26 cellular contexts compared by ENCODE assay signal in the genomic region with DNA sequence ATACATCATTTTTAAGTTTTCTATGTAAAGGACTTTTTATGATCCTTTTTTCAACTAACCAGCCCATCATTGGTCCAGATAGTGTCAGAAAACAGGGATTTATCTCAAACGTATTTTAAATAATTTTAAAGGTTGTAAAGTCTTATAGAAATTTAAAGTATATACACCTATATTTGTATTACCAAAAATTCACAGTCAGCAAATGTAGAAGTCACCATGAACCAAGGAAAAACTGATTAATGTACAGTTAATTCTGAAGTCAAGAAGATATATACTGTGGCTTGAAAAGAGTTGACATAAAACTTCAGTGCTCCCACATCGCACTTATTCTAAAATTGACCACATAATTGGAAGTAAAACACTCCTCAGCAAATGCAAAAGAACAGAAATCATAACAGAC. TPM values are rescaled to one million over a fixed set of nuclear protein-coding genes. Genes with fewer than 3 reads are reported as not detected.
DNase-seq lines count a peak whose midpoint lies in the region; ATAC-seq, FAIRE-seq and TF ChIP-seq lines count a peak whose summit lies in the region.
"Had no signal": no experiment of that assay in that cellular context is flagged by ENCODE, and none has a peak within 500 bp of the region (broad histone marks: within the 10 kb centered on the region; RNA-seq: fewer than 3 reads in every experiment).

No MANE protein-coding gene starts in this region.

- no peaks in the 10 kb centered on the region for H3K36me3 ChIP-seq in HepG2 (replicated peaks in 1 of 2; ENCODE audit: control insufficient read depth in 1 of 2, insufficient read depth in 2 of 2, low read length in 2 of 2)
- no peaks in the 10 kb centered on the region for H3K36me3 ChIP-seq in right lobe of liver
- H3K36me3 ChIP-seq in Panc1 (ENCODE audit: control insufficient read depth, insufficient read depth, low read length): no peaks in the 10 kb centered on the region
- no peaks in the 10 kb centered on the region for H3K36me3 ChIP-seq in SK-N-SH (replicated peaks in 1 of 2; ENCODE audit: control insufficient read depth in 1 of 2, insufficient read depth in 2 of 2, low read length in 1 of 2)
- H3K36me3 ChIP-seq: BE2C, BLaER1 had no signal

- H3K9ac ChIP-seq in HepG2 (ENCODE audit: insufficient read depth, low read depth, low read length) (no peak overlapping the region), SK-N-SH (no peak overlapping the region)
- H3K9ac ChIP-seq: BLaER1 had no signal

- H3K27me3 ChIP-seq in HepG2 (ENCODE audit: control insufficient read depth in 1 of 2, insufficient read depth in 2 of 2, low read length in 2 of 2) (no peaks in the 10 kb centered on the region), right lobe of liver (no peaks in the 10 kb centered on the region), Panc1 (ENCODE audit: control insufficient read depth, insufficient read depth, low read length) (no peaks in the 10 kb centered on the region), SK-N-SH (ENCODE audit: insufficient read depth) (no peaks in the 10 kb centered on the region)
- H3K27me3 ChIP-seq: BE2C, BLaER1 had no signal

- no peak for ATAC-seq in HepG2
- ATAC-seq in right lobe of liver: no peak
- no peak for ATAC-seq in Panc1
- ATAC-seq in GM18909 (IDR thresholded peaks at IDR 0.05; ENCODE audit: poor library complexity, unreplicated experiment): no peak
- ATAC-seq: GM12878 had no signal

- H3K4me3 ChIP-seq in HepG2 (replicated peaks in 1 of 3; ENCODE audit: insufficient read depth in 1 of 3, low read depth in 2 of 3, low read length in 3 of 3) (no peak overlapping the region), right lobe of liver (no peak overlapping the region), Panc1 (ENCODE audit: low read depth in 2 of 2, low read length in 2 of 2) (no peak overlapping the region), SK-N-SH (ENCODE audit: low read depth in 2 of 2, low read length in 1 of 2) (no peak overlapping the region)
- H3K4me3 ChIP-seq: BLaER1, GM12878 had no signal

- TF ChIP-seq RAD21 in HepG2 (CRISPR knock-in tag; IDR thresholded peaks at IDR 0.05) (no peak), SK-N-SH (IDR thresholded peaks at IDR 0.05; ENCODE audit: low read length) (no peak)

- H2AFZ ChIP-seq in HepG2 (ENCODE audit: low read length): no peak overlapping the region
- H2AFZ ChIP-seq in SK-N-SH (ENCODE audit: low read depth): no peak overlapping the region

- in situ Hi-C loops in HepG2 (cut with HindIII; ENCODE audit: extremely low pct_ligation_motif_present, low pct_unique_long_range_greater_than_20kb) (no loop called here), Panc1 (cut with HindIII; ENCODE audit: low pct_unique_long_range_greater_than_20kb, low sequenced_read_pairs) (no loop called here)

- no peak for FAIRE-seq in HepG2 (lab: Jason Lieb, UNC)
- FAIRE-seq: GM12878, GM12892, GM18507 had no signal

- peaks cover 11% of the 10 kb centered on the region; the same call in 1 of the 2 replicates for H3K9me3 ChIP-seq in HepG2 (ENCODE audit: low read length)
- H3K9me3 ChIP-seq in right lobe of liver: peaks cover 0 to 7% (median 0%) of the 10 kb centered on the region in 4 donors
- H3K9me3 ChIP-seq in Panc1 (ENCODE audit: control insufficient read depth, insufficient read depth, low read depth, low read length): peaks cover 26% of the 10 kb centered on the region; the same call in 1 of the 2 replicates
- H3K9me3 ChIP-seq in SK-N-SH: no peaks in the 10 kb centered on the region
- H3K9me3 ChIP-seq: BE2C had no signal

- H3K4me1 ChIP-seq in HepG2 (ENCODE audit: insufficient read depth, low read length) (no peaks in the 10 kb centered on the region), right lobe of liver (no peaks in the 10 kb centered on the region), Panc1 (ENCODE audit: control insufficient read depth, insufficient read depth, low read length) (peaks cover 22% of the 10 kb centered on the region), SK-N-SH (ENCODE audit: control insufficient read depth in 1 of 2, insufficient read depth in 2 of 2, low read depth in 1 of 2, low read length in 1 of 2) (peaks cover 2 to 17% of the 10 kb centered on the region in 2 experiments; a peak in 3 of 4 replicates)
- H3K4me1 ChIP-seq: BE2C, BLaER1 had no signal

- POLR2A ChIA-PET in HepG2 (lab: Yijun Ruan, JAX): no interaction called here
- POLR2A ChIA-PET in Panc1 (lab: Charles Lee): no interaction called here
- POLR2A ChIA-PET in SK-N-SH (lab: Yijun Ruan, JAX): no interaction called here

- no peaks in the 10 kb centered on the region for H3K9me2 ChIP-seq in SK-N-SH

- TF ChIP-seq EP300 in HepG2 (IDR thresholded peaks at IDR 0.05; ENCODE audit: low read depth in 2 of 2, low read length in 2 of 2): no peak
- TF ChIP-seq EP300 in HepG2 (CRISPR knock-in tag; IDR thresholded peaks at IDR 0.05; ENCODE audit: borderline replicate concordance): no peak
- no peak for TF ChIP-seq EP300 in SK-N-SH (IDR thresholded peaks at IDR 0.05; ENCODE audit: borderline replicate concordance in 1 of 2, low read depth in 1 of 2, low read length in 1 of 2)

- H3K4me2 ChIP-seq in HepG2 (ENCODE audit: low read depth, low read length): no peak overlapping the region
- H3K4me2 ChIP-seq in SK-N-SH: no peak overlapping the region
- H3K4me2 ChIP-seq: BLaER1 had no signal

- TF ChIP-seq CTCF in HepG2 (CRISPR knock-in tag; IDR thresholded peaks at IDR 0.05) (no peak), right lobe of liver (IDR thresholded peaks at IDR 0.05) (no peak), Panc1 (IDR thresholded peaks at IDR 0.05) (no peak), SK-N-SH (IDR thresholded peaks at IDR 0.05) (no peak)

- H4K20me1 ChIP-seq in HepG2 (ENCODE audit: insufficient read depth, low read length): no peaks in the 10 kb centered on the region
- no peaks in the 10 kb centered on the region for H4K20me1 ChIP-seq in SK-N-SH (ENCODE audit: insufficient read depth)
- H4K20me1 ChIP-seq: BLaER1 had no signal

- no peak for TF ChIP-seq POLR2A in HepG2 (IDR thresholded peaks at IDR 0.05; ENCODE audit: insufficient read depth in 1 of 2, low read depth in 2 of 2, low read length in 2 of 2)
- TF ChIP-seq POLR2A in right lobe of liver (IDR thresholded peaks at IDR 0.05): no peak

- 2% methylated on average over 2 of the region's 2 CpGs for WGBS in HepG2 (ENCODE audit: low lambda C conversion rate)
- WGBS in right lobe of liver (ENCODE audit: insufficient coverage, low coverage, low lambda C conversion rate, missing lambda C conversion rate): 27% methylated on average over 2 of the region's 2 CpGs
- 79% methylated on average over 2 of the region's 2 CpGs for WGBS in SK-N-SH (ENCODE audit: low lambda C conversion rate)

- DNase-seq in HepG2 (ENCODE audit: low spot score) (no peak), right lobe of liver (no peak), Panc1 (ENCODE audit: low read depth, low spot score) (no peak), SK-N-SH (no peak)
- DNase-seq: ACHN; BE2C; C1 segment of cervical spinal cord; CD4-positive, alpha-beta memory T cell; CD4-positive, CD25-positive, alpha-beta regulatory T cell; CD8-positive, alpha-beta memory T cell; COR-L47; DMS 273 treated with DMSO at 0.1 percent for 48 hours; DMS153; DMS53; DMS79; DND-41; EL; GDM1 had no signal

- H3F3A ChIP-seq in SK-N-SH (replicated peaks; ENCODE audit: insufficient read depth): peaks cover 28% of the 10 kb centered on the region

- H3K79me2 ChIP-seq in HepG2 (ENCODE audit: insufficient read depth, low read length): no peaks in the 10 kb centered on the region
- H3K79me2 ChIP-seq in SK-N-SH (ENCODE audit: insufficient read depth): no peaks in the 10 kb centered on the region

- H3K27ac ChIP-seq in HepG2 (ENCODE audit: extremely low read length, insufficient read depth, low read length) (no peak overlapping the region), right lobe of liver (no peak overlapping the region), Panc1 (ENCODE audit: low read length) (peak overlapping the region; percentile 98; the same call in 1 of the 2 replicates), SK-N-SH (ENCODE audit: low read depth in 2 of 2, low read length in 1 of 2) (no peak overlapping the region)
- H3K27ac ChIP-seq: 22Rv1, BLaER1 had no signal

- intact Hi-C loops in HepG2 (cut with micrococcal nuclease; ENCODE audit: unreplicated experiment): no loop called here
- intact Hi-C loops in right lobe of liver (cut with DNase I): no loop called here
- intact Hi-C loops in Panc1 (cut with micrococcal nuclease; ENCODE audit: unreplicated experiment): no loop called here

- BruUV-seq in HepG2 (replicated peaks; lab: Mats Ljungman, UMichigan): no TSS peak
- BruUV-seq in Panc1 (replicated peaks; lab: Mats Ljungman, UMichigan): no TSS peak

- CTCF ChIA-PET in HepG2 (lab: Yijun Ruan, JAX; ENCODE audit: low intra/inter-chr PET ratio, low total read pairs) (no interaction called here), Panc1 (lab: Charles Lee) (no interaction called here), SK-N-SH (lab: Yijun Ruan, JAX) (no interaction called here)

RNA-seq across cellular contexts. Expression of gene MAP2, which starts 52.4 kb away (rescaled TPM):
- total RNA-seq in HepG2 (2016; rRNA removed; fragmentation: Illumina TruSeq; extraction: Trizol) (not detected in 2 replicates), right lobe of liver (10 to 100 TPM in 1 of 6 experiments, 1 to 10 TPM in 5; 2.0 to 11.4 (median 3.6) TPM), Panc1 (2021; ENCODE audit: unreplicated experiment) (44.9 TPM)
- total RNA-seq in HepG2 (2016; cell fraction: cytosol; rRNA removed; fragmentation: Illumina TruSeq; extraction: Trizol; ENCODE audit: low read depth): not detected in 2 replicates
- not detected in 2 replicates for total RNA-seq in HepG2 (2016; cell fraction: insoluble cytoplasmic fraction; rRNA removed; fragmentation: Illumina TruSeq; extraction: Trizol)
- total RNA-seq in HepG2 (2016; cell fraction: membrane; rRNA removed; fragmentation: Illumina TruSeq; extraction: Trizol): not detected in 2 replicates
- not detected in 2 replicates for total RNA-seq in HepG2 (2016; cell fraction: nucleus; rRNA removed; fragmentation: Illumina TruSeq; extraction: Trizol)
- polyA plus RNA-seq in HepG2 (2011; rRNA removed) (0.08 TPM in 1 of 2 replicates, not detected in the other), SK-N-SH (2012; rRNA removed) (7.8 and 11.1 TPM in 2 replicates)
- polyA plus RNA-seq in HepG2 (2011; cell fraction: cytosol; rRNA removed): not detected in 2 replicates
- polyA plus RNA-seq in HepG2 (2011; cell fraction: nucleus; rRNA removed): not detected in 2 replicates
- polyA plus RNA-seq in HepG2 (2012): 0.09 TPM in 1 of 2 replicates, not detected in the other
- polyA plus RNA-seq in HepG2 (2016; cell fraction: cytosol; fragmentation: Illumina TruSeq; extraction: Trizol; ENCODE audit: low read depth): not detected in 2 replicates
- 0.22 TPM in 1 of 2 replicates, not detected in the other for polyA plus RNA-seq in HepG2 (2016; cell fraction: insoluble cytoplasmic fraction; fragmentation: Illumina TruSeq; extraction: Trizol; ENCODE audit: low read depth)
- polyA plus RNA-seq in HepG2 (2016; cell fraction: membrane; fragmentation: Illumina TruSeq; extraction: Trizol; ENCODE audit: low read depth): not detected in 2 replicates
- polyA plus RNA-seq in HepG2 (2016; cell fraction: nucleus; fragmentation: Illumina TruSeq; extraction: Trizol; ENCODE audit: insufficient read depth, low read depth): not detected in 2 replicates
- 2.0 TPM in 1 of 2 replicates, not detected in the other for polyA minus RNA-seq in HepG2 (2011; rRNA and poly(A)+ RNA removed; ENCODE audit: low replicate concordance)
- not detected in 2 replicates for polyA minus RNA-seq in HepG2 (2011; cell fraction: cytosol; rRNA and poly(A)+ RNA removed)
- polyA minus RNA-seq in HepG2 (2011; cell fraction: nucleus; rRNA and poly(A)+ RNA removed): not detected in 2 replicates
- 26.6 TPM for polyA plus RNA-seq in Panc1 (2012; ENCODE audit: insufficient read length)
- polyA plus RNA-seq in SK-N-SH (2012; cell fraction: cytosol; rRNA removed): 10.0 and 10.6 TPM in 2 replicates
- 9.4 and 21.8 TPM in 2 replicates for polyA plus RNA-seq in SK-N-SH (2012; cell fraction: nucleus; rRNA removed)
- total RNA-seq: CD4-positive, CD25-positive, alpha-beta regulatory T cell; CD8-positive, alpha-beta memory T cell; G401; GM12878 had no signal
- polyA plus RNA-seq: CD14-positive monocyte had no signal
